In genomic region chr3:169658311-169658931, GRCh38 we compare ENCODE assay signal across 12 cellular contexts. TPM values are rescaled to one million over a fixed set of nuclear protein-coding genes. Genes with fewer than 3 reads are reported as not detected.
A peak's percentile ranks its signal among the peaks of the same experiment; 100 is the strongest.
DNase-seq lines count a peak whose midpoint lies in the region; ATAC-seq, FAIRE-seq and TF ChIP-seq lines count a peak whose summit lies in the region.
"Had no signal": no experiment of that assay in that cellular context is flagged by ENCODE, and none has a peak within 500 bp of the region (broad histone marks: within the 10 kb centered on the region; RNA-seq: fewer than 3 reads in every experiment).

No MANE protein-coding gene starts in this region.

- no peak for FAIRE-seq in pancreas (lab: Jason Lieb, UNC)

- intact Hi-C loops in CD4-positive, alpha-beta T cell (cut with DNase I, micrococcal nuclease) = no loop called here
- intact Hi-C loops in activated B cell treated with CpG ODN at 0.5 μM for 24 hours (cut with micrococcal nuclease) = no loop called here
- intact Hi-C loops in left cardiac atrium (cut with DNase I) = no loop called here
- intact Hi-C loops in pancreas (cut with DNase I) = no loop called here

- no peak overlapping the region for H3K27ac ChIP-seq in CD4-positive, alpha-beta T cell (ENCODE audit: low read depth, low read length)
- H3K27ac ChIP-seq in pancreas (peak overlapping the region; percentile 39 to 92 (median 62)), RWPE1 (no peak overlapping the region)

- H3K27ac Mint-ChIP-seq in CD4-positive, alpha-beta T cell = no peak overlapping the region
- H3K27ac Mint-ChIP-seq in activated B cell treated with CpG ODN at 0.5 μM for 24 hours = no peak overlapping the region
- H3K27ac Mint-ChIP-seq: natural killer cell treated with Interleukin-12 subunit alpha and Interleukin-12 subunit beta and Interleukin-15 and Interleukin-18, amount 100 ng/mL, for 72 hours had no signal

- CTCF ChIA-PET in CD4-positive, alpha-beta T cell (lab: Charles Lee) = no interaction called here
- CTCF ChIA-PET in activated B cell treated with CpG ODN at 0.5 μM for 24 hours (lab: Charles Lee) (no interaction called here), RWPE1 (lab: Yijun Ruan, JAX) (no interaction called here)

- peaks cover 5% of the 10 kb centered on the region for H3K36me3 Mint-ChIP-seq in CD4-positive, alpha-beta T cell (ENCODE audit: low read depth)
- no peaks in the 10 kb centered on the region for H3K36me3 Mint-ChIP-seq in activated B cell treated with CpG ODN at 0.5 μM for 24 hours (ENCODE audit: low read depth)

- peaks cover 66% of the 10 kb centered on the region for H3K27me3 ChIP-seq in CD4-positive, alpha-beta T cell (ENCODE audit: control insufficient read depth, insufficient read depth, low read length)
- peaks cover 0 to 7% (median 0%) of the 10 kb centered on the region in 4 donors for H3K27me3 ChIP-seq in pancreas

- POLR2A ChIA-PET in CD4-positive, alpha-beta T cell (lab: Charles Lee) = no interaction called here
- POLR2A ChIA-PET in activated B cell treated with CpG ODN at 0.5 μM for 24 hours (lab: Charles Lee) = no interaction called here
- POLR2A ChIA-PET in RWPE1 (lab: Yijun Ruan, JAX; ENCODE audit: low non-redundant PET) = no interaction called here

- H3K9me3 Mint-ChIP-seq in CD4-positive, alpha-beta T cell = no peaks in the 10 kb centered on the region
- H3K9me3 Mint-ChIP-seq in activated B cell treated with CpG ODN at 0.5 μM for 24 hours = no peaks in the 10 kb centered on the region
- H3K9me3 Mint-ChIP-seq: natural killer cell treated with Interleukin-12 subunit alpha and Interleukin-12 subunit beta and Interleukin-15 and Interleukin-18, amount 100 ng/mL, for 72 hours had no signal

- TF ChIP-seq CTCF in CD4-positive, alpha-beta T cell (IDR thresholded peaks at IDR 0.05) = no peak
- TF ChIP-seq CTCF in activated B cell treated with CpG ODN at 0.5 μM for 24 hours (IDR thresholded peaks at IDR 0.05) (no peak), pancreas (IDR thresholded peaks at IDR 0.05) (no peak), RWPE1 (conservative IDR thresholded peaks at IDR 0.05; ENCODE audit: low read depth) (no peak)

- peaks cover 35% of the 10 kb centered on the region for H3K4me1 Mint-ChIP-seq in CD4-positive, alpha-beta T cell (ENCODE audit: low read depth)
- H3K4me1 Mint-ChIP-seq in activated B cell treated with CpG ODN at 0.5 μM for 24 hours = peaks cover 43% of the 10 kb centered on the region

- peak overlapping the region in 2 of 4 donors; percentile 66 to 75 for H3K4me3 ChIP-seq in pancreas

- H3K36me3 ChIP-seq in pancreas = no peaks in the 10 kb centered on the region

- peaks cover 94% of the 10 kb centered on the region for H3K27me3 Mint-ChIP-seq in CD4-positive, alpha-beta T cell
- H3K27me3 Mint-ChIP-seq in activated B cell treated with CpG ODN at 0.5 μM for 24 hours = peaks cover 47% of the 10 kb centered on the region

- WGBS in pancreas, 2 donors = 4 to 8% methylated on average over 22 to 25 of the region's 25 CpGs

- H3K4me3 Mint-ChIP-seq in CD4-positive, alpha-beta T cell = peak overlapping the region; percentile 55
- H3K4me3 Mint-ChIP-seq in activated B cell treated with CpG ODN at 0.5 μM for 24 hours = peak overlapping the region; percentile 35
- H3K4me3 Mint-ChIP-seq: natural killer cell treated with Interleukin-12 subunit alpha and Interleukin-12 subunit beta and Interleukin-15 and Interleukin-18, amount 100 ng/mL, for 72 hours had no signal

- H3K9me3 ChIP-seq in CD4-positive, alpha-beta T cell (ENCODE audit: control insufficient read depth, low read length) = peaks cover 6% of the 10 kb centered on the region
- no peaks in the 10 kb centered on the region for H3K9me3 ChIP-seq in pancreas

- no peak for ATAC-seq in CD4-positive, alpha-beta T cell (ENCODE audit: poor library complexity)
- ATAC-seq in activated B cell treated with CpG ODN at 0.5 μM for 24 hours (ENCODE audit: low read depth) (no peak), left cardiac atrium (peak in 1 of 2 donors; percentile 1), pancreas (peak; percentile 13 to 30 (median 16)), GM18511 (IDR thresholded peaks at IDR 0.05; ENCODE audit: unreplicated experiment) (no peak), HG02642 (IDR thresholded peaks at IDR 0.05; ENCODE audit: poor library complexity, unreplicated experiment) (no peak)
- ATAC-seq: natural killer cell treated with Interleukin-12 subunit alpha and Interleukin-12 subunit beta and Interleukin-15 and Interleukin-18, amount 100 ng/mL, for 72 hours had no signal

- H3K4me1 ChIP-seq in pancreas = peaks cover 0 to 21% (median 8%) of the 10 kb centered on the region in 3 donors

- no peak for DNase-seq in CD4-positive, alpha-beta T cell
- peak; percentile 17 for DNase-seq in activated B cell treated with CpG ODN at 0.5 μM for 24 hours
- DNase-seq in left cardiac atrium = peak; percentile 51
- peak; percentile 58 to 75 (median 68) for DNase-seq in pancreas
- no peak for DNase-seq in NCI-H1436 (lab: John Stamatoyannopoulos, UW)
- DNase-seq in RWPE1 (ENCODE audit: low spot score) = no peak
- DNase-seq: activated gamma-delta T cell, erythroblast had no signal

RNA-seq across cellular contexts. Expression of gene MECOM, which starts 5.1 kb away (rescaled TPM):
- not detected for total RNA-seq in CD4-positive, alpha-beta T cell
- total RNA-seq in activated B cell treated with CpG ODN at 0.5 μM for 24 hours (0.22 TPM in 1 of 2 replicates, not detected in the other), left cardiac atrium (10 to 100 TPM; 20.0 to 25.4 TPM), pancreas (10 to 100 TPM; 28.6 to 53.8 (median 47.5) TPM)
- polyA plus RNA-seq in pancreas = 10 to 100 TPM in 1 of 2 donors, 1 to 10 TPM in 1; 8.7 to 19.6 TPM
- total RNA-seq: natural killer cell treated with Interleukin-12 subunit alpha and Interleukin-12 subunit beta and Interleukin-15 and Interleukin-18, amount 100 ng/mL, for 72 hours; T-helper 1 cell treated with Interleukin-12 subunit alpha and Interleukin-12 subunit beta and Interleukin-4 antibody, amounts not matched to agents 30 ng/mL and 1 ng/mL, for 36 hours had no signal

Comparison
In these comparisons a context has a peak if more than half of its experiments do, and no peak if none do; other contexts are left out.
1. ATAC-seq: peak in pancreas (4 of 4); none in CD4-positive, alpha-beta T cell (single experiment), activated B cell treated with CpG ODN at 0.5 μM for 24 hours (single experiment), GM18511 (single experiment) and HG02642 (single experiment).
2. DNase-seq: peak in activated B cell treated with CpG ODN at 0.5 μM for 24 hours (single experiment), left cardiac atrium (single experiment) and pancreas (6 of 6); none in CD4-positive, alpha-beta T cell (0 of 10), NCI-H1436 (single experiment) and RWPE1 (single experiment).
3. H3K27ac ChIP-seq: peak in pancreas (4 of 4); none in CD4-positive, alpha-beta T cell (single experiment) and RWPE1 (single experiment).
4. RNA of gene MECOM, which starts 5.1 kb away (total RNA-seq): 28.6 to 53.8 TPM in pancreas and 20.0 to 25.4 TPM in left cardiac atrium; 0.22 TPM in activated B cell treated with CpG ODN at 0.5 μM for 24 hours and not detected in CD4-positive, alpha-beta T cell; every median in the first group is over 10 times any median in the second.